1 cellular context compared by ENCODE assay signal in genomic region chr10:110176626-110177025, GRCh38.
TF ChIP-seq lines count a peak whose summit lies in the region.

No MANE protein-coding gene starts in this region.

TF ChIP-seq in WTC11, 78 proteins besides CTCF, POLR2A, EP300 and RAD21 (continued from another document):
- TF ChIP-seq, protein P1, sequence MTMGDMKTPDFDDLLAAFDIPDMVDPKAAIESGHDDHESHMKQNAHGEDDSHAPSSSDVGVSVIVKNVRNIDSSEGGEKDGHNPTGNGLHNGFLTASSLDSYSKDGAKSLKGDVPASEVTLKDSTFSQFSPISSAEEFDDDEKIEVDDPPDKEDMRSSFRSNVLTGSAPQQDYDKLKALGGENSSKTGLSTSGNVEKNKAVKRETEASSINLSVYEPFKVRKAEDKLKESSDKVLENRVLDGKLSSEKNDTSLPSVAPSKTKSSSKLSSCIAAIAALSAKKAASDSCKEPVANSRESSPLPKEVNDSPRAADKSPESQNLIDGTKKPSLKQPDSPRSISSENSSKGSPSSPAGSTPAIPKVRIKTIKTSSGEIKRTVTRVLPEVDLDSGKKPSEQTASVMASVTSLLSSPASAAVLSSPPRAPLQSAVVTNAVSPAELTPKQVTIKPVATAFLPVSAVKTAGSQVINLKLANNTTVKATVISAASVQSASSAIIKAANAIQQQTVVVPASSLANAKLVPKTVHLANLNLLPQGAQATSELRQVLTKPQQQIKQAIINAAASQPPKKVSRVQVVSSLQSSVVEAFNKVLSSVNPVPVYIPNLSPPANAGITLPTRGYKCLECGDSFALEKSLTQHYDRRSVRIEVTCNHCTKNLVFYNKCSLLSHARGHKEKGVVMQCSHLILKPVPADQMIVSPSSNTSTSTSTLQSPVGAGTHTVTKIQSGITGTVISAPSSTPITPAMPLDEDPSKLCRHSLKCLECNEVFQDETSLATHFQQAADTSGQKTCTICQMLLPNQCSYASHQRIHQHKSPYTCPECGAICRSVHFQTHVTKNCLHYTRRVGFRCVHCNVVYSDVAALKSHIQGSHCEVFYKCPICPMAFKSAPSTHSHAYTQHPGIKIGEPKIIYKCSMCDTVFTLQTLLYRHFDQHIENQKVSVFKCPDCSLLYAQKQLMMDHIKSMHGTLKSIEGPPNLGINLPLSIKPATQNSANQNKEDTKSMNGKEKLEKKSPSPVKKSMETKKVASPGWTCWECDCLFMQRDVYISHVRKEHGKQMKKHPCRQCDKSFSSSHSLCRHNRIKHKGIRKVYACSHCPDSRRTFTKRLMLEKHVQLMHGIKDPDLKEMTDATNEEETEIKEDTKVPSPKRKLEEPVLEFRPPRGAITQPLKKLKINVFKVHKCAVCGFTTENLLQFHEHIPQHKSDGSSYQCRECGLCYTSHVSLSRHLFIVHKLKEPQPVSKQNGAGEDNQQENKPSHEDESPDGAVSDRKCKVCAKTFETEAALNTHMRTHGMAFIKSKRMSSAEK (CRISPR knock-in tag; IDR thresholded peaks at IDR 0.05; ENCODE audit: borderline replicate concordance): no peak
- no peak for TF ChIP-seq GABPB1 (CRISPR knock-in tag; IDR thresholded peaks at IDR 0.05)
